In the genomic region with DNA sequence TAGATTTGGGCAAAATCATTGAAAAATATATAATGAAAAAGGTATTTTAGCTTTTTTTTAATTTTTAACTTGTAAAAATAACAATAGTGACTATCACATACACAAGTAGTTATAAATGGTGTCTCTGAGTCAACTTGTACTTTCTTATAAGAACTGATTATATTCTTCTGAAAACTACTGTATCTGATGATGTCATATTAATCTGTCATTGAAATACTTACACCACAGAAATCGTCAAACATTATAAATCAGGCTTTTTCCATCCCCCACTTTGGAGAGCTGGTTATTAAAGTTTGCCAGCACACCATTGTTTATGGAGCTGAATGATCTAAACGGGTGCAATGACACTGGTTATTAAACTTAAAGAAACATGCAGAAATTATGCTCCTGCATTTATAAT, we compare ENCODE assay signal across 6 cellular contexts.
"Had no signal": no experiment of that assay in that cellular context is flagged by ENCODE, and none has a peak within 500 bp of the region (broad histone marks: within the 10 kb centered on the region; RNA-seq: fewer than 3 reads in every experiment).

No MANE protein-coding gene starts in this region.

- H3K27me3 Mint-ChIP-seq: IgD-negative memory B cell had no signal

- H3K36me3 Mint-ChIP-seq: IgD-negative memory B cell had no signal

- H3K27ac ChIP-seq: HL-60 had no signal

- DNase-seq: IMR-90, KBM-7, KG1 had no signal

- H3K27ac Mint-ChIP-seq: IgD-negative memory B cell had no signal

- H3K4me3 Mint-ChIP-seq: IgD-negative memory B cell had no signal

- FAIRE-seq: HTR-8/SVneo had no signal
